8 cellular contexts compared by ENCODE assay signal in genomic region chr12:9869307-9870161, GRCh38. TPM values are rescaled to one million over a fixed set of nuclear protein-coding genes. Genes with fewer than 3 reads are reported as not detected.
DNase-seq lines count a peak whose midpoint lies in the region; ATAC-seq and TF ChIP-seq lines count a peak whose summit lies in the region.

Gene CLEC2B (minus strand): TSS chr12:9869354.

- peak; percentile 49 for ATAC-seq in GM21447 (IDR thresholded peaks at IDR 0.05; ENCODE audit: unreplicated experiment)
- peak; percentile 72 for ATAC-seq in body of pancreas
- peak; percentile 51 for ATAC-seq in stimulated activated naive CD8-positive, alpha-beta T cell treated with anti-CD3 and anti-CD28 coated beads, Interleukin-15, Interleukin-2, amounts not matched to agents 100 U/mL and 50 U/mL, for 24 hours
- no peak for ATAC-seq in GM21360 (IDR thresholded peaks at IDR 0.05; ENCODE audit: unreplicated experiment)

- no peaks in the 10 kb centered on the region for H3K27me3 Mint-ChIP-seq in CD14-positive monocyte (ENCODE audit: low read depth in 3 of 3)

- peak within 1 kb of the TSS in 3 of 4 donors; percentile 11 to 64 (median 51) for H3K27ac ChIP-seq in body of pancreas

- H3K4me3 ChIP-seq in body of pancreas: peak within 1 kb of the TSS in 1 of 2 donors; percentile 0

- no peaks in the 10 kb centered on the region for H3K4me1 ChIP-seq in body of pancreas

- peak within 1 kb of the TSS; percentile 83 to 91 for H3K4me3 Mint-ChIP-seq in CD14-positive monocyte

- peak within 1 kb of the TSS; percentile 95 to 99 (median 96) for H3K27ac Mint-ChIP-seq in CD14-positive monocyte

- TF ChIP-seq POLR2A in body of pancreas (IDR thresholded peaks at IDR 0.05): peak in 1 of 3 donors; percentile 47

- H3K36me3 ChIP-seq in body of pancreas (replicated peaks in 1 of 2; ENCODE audit: insufficient read depth in 1 of 2, low read depth in 2 of 2): no peaks in the 10 kb centered on the region

- TF ChIP-seq CTCF in CD14-positive monocyte (IDR thresholded peaks at IDR 0.05): no peak
- no peak for TF ChIP-seq CTCF in body of pancreas (IDR thresholded peaks at IDR 0.05)

- peaks cover 0 to 4% (median 2%) of the 10 kb centered on the region in 7 donors for H3K9me3 Mint-ChIP-seq in CD14-positive monocyte

- 11% methylated on average over 11 of the region's 11 CpGs for WGBS in body of pancreas, 2 donors

- H3K27me3 ChIP-seq in body of pancreas: no peaks in the 10 kb centered on the region

- intact Hi-C loops in CD14-positive monocyte (cut with micrococcal nuclease) (loop anchor here in 1 of 2 donors (10.0 kb wide), 3 partner anchors 75 to 345 kb away; partner anchors contain the start of genes CLEC7A and GABARAPL1), body of pancreas (cut with DNase I) (no loop called here)

- H3K4me1 Mint-ChIP-seq in CD14-positive monocyte: peaks cover 25% of the 10 kb centered on the region

- H3K9me3 ChIP-seq in body of pancreas: no peaks in the 10 kb centered on the region

- DNase-seq in CD14-positive monocyte (ENCODE audit: low spot score): peak; percentile 57
- DNase-seq in NOMO-1 (lab: John Stamatoyannopoulos, UW; ENCODE audit: unreplicated experiment in 2 of 2): peak; percentile 36 to 86
- peak in 1 of 4 donors; percentile 13 for DNase-seq in body of pancreas
- peak; percentile 55 for DNase-seq in kidney tubule cell (ENCODE audit: low spot score)
- DNase-seq in stimulated activated naive CD8-positive, alpha-beta T cell treated with anti-CD3 and anti-CD28 coated beads, Interleukin-15, Interleukin-2, amounts not matched to agents 100 U/mL and 50 U/mL, for 24 hours: peak; percentile 17
- DNase-seq in activated effector memory CD4-positive, alpha-beta T cell treated with Interleukin-2 at 50 U/mL for 16 hours: no peak

- H3K36me3 Mint-ChIP-seq in CD14-positive monocyte: peaks cover 4 to 6% of the 10 kb centered on the region in 2 donors

RNA-seq across cellular contexts. Expression of gene CLEC2B, which starts in this region (rescaled TPM):
- polyA plus RNA-seq in CD14-positive monocyte: 10 to 100 TPM; 52.1 to 59.4 TPM
- total RNA-seq in body of pancreas: 1 to 10 TPM in 1 of 2 donors, under 1 TPM in 1; 0.66 to 4.2 TPM
